12 cellular contexts compared by ENCODE assay signal in the genomic region with DNA sequence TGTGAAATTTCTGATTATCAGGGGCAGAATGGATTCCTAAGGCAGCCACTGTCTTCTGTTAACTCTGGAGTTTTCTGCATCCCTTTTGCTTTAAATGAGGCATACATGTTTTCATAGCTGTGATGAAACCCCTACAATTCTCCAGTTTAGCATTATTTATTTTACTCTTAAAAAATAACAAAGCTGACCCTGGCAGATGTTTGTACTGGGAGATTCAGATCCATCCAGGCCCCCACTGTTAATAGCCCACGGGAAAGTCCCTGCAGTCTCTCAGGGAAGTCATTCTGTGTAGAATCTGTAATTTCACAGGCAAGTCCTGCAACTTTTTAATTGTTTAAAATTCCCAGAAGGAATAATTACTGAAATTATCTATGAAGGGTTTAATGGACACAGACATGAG. TPM values are rescaled to one million over a fixed set of nuclear protein-coding genes. Genes with fewer than 3 reads are reported as not detected.
DNase-seq lines count a peak whose midpoint lies in the region; ATAC-seq, FAIRE-seq and TF ChIP-seq lines count a peak whose summit lies in the region.
"Had no signal": no experiment of that assay in that cellular context is flagged by ENCODE, and none has a peak within 500 bp of the region (broad histone marks: within the 10 kb centered on the region; RNA-seq: fewer than 3 reads in every experiment).

No MANE protein-coding gene starts in this region.

- H3K27ac ChIP-seq in substantia nigra (ENCODE audit: low read depth, low read length, poor library complexity, severe bottlenecking) = no peak overlapping the region
- H3K27ac ChIP-seq: C4-2B had no signal

- peak; percentile 25 for DNase-seq in EL
- DNase-seq in choroid plexus epithelial cell (ENCODE audit: low read depth) = peak; percentile 83
- DNase-seq in iris pigment epithelial cell (ENCODE audit: low read depth) = peak; percentile 57
- no peak for DNase-seq in retinal pigment epithelial cell (ENCODE audit: low read depth)
- no peak for DNase-seq in frontal cortex (ENCODE audit: low spot score in 2 of 2)
- no peak for DNase-seq in Kasumi-1 (lab: John Stamatoyannopoulos, UW)
- DNase-seq in substantia nigra (lab: John Stamatoyannopoulos, UW) = no peak
- DNase-seq: activated CD4-positive, alpha-beta T cell treated with anti-CD3 and anti-CD28 coated beads, Interleukin-2, amount 50 U/mL, for 1 hour; naive thymus-derived CD8-positive, alpha-beta T cell; NCI-H2171 had no signal

- H3K4me3 ChIP-seq in choroid plexus epithelial cell (ENCODE audit: low read depth, low read length) (peak overlapping the region; percentile 39), retinal pigment epithelial cell (ENCODE audit: low read length) (peak overlapping the region; percentile 29)

- no peak for ATAC-seq in HG03135 (IDR thresholded peaks at IDR 0.05; ENCODE audit: unreplicated experiment)
- ATAC-seq: naive thymus-derived CD8-positive, alpha-beta T cell had no signal

- TF ChIP-seq CTCF in choroid plexus epithelial cell (conservative IDR thresholded peaks at IDR 0.05; ENCODE audit: low read depth, low read length) = no peak
- TF ChIP-seq CTCF in retinal pigment epithelial cell (conservative IDR thresholded peaks at IDR 0.05; ENCODE audit: low read depth, low read length) = no peak

- no peak for FAIRE-seq in frontal cortex (lab: Jason Lieb, UNC)

RNA-seq across cellular contexts. Expression of gene SULT1C4, which starts 0.3 kb away (rescaled TPM):
- 4.5 TPM for total RNA-seq in frontal cortex
- total RNA-seq: naive thymus-derived CD8-positive, alpha-beta T cell had no signal

Comparison
In these comparisons a context has a peak if more than half of its experiments do, and no peak if none do; other contexts are left out.
1. DNase-seq: peak in EL (single experiment), choroid plexus epithelial cell (single experiment) and iris pigment epithelial cell (single experiment); none in retinal pigment epithelial cell (single experiment), frontal cortex (0 of 2), Kasumi-1 (0 of 2) and substantia nigra (0 of 49).